15 cellular contexts compared by ENCODE assay signal in the genomic region with DNA sequence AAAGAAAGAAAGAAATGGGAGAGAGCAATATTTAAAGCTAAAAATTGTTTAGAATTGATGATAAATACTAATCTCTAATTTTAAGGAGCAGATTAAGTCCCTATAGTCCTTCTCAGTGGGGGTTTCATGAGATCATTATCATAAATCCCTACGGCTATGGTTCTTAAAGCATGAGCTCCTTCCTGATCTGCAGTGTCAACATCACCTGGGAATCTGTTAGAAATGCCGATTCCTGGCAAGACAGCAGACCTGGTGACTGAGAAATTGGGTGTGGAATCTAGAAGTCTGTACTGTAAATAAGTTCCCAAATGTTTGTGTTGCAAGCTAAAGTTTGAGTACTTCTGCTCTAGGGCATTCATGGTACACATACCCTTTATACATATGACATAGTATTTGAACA. TPM values are rescaled to one million over a fixed set of nuclear protein-coding genes. Genes with fewer than 3 reads are reported as not detected.
DNase-seq lines count a peak whose midpoint lies in the region; ATAC-seq and TF ChIP-seq lines count a peak whose summit lies in the region.
"Had no signal": no experiment of that assay in that cellular context is flagged by ENCODE, and none has a peak within 500 bp of the region (broad histone marks: within the 10 kb centered on the region; RNA-seq: fewer than 3 reads in every experiment).

No MANE protein-coding gene starts in this region.

- no peak for ATAC-seq in activated CD4-positive, alpha-beta T cell treated with anti-CD3 and anti-CD28 coated beads for 36 hours
- ATAC-seq in GM23338: no peak
- ATAC-seq in activated T-helper 17 cell treated with anti-CD3 and anti-CD28 coated beads, Interleukin-2, amount 50 U/mL, for 72 hours (replicated peaks): no peak
- ATAC-seq in stimulated activated effector memory CD8-positive, alpha-beta T cell treated with anti-CD3 and anti-CD28 coated beads, Interleukin-12 subunit alpha, Interleukin-12 subunit beta, amount 100 ng/mL, for 72 hours: no peak
- ATAC-seq: HCT116 had no signal

- H3K4ac ChIP-seq in mesendoderm (ENCODE audit: low read depth, low read length): no peak overlapping the region

- H3K56ac ChIP-seq in mesendoderm (ENCODE audit: low read length): no peak overlapping the region

- peak; percentile 32 for DNase-seq in activated CD4-positive, alpha-beta T cell treated with anti-CD3 and anti-CD28 coated beads, Interleukin-2, amount 10 ng/mL, durations not matched to agents 24 days and 14 days
- no peak for DNase-seq in activated CD4-positive, alpha-beta T cell treated with anti-CD3 and anti-CD28 coated beads for 36 hours
- DNase-seq in GM23338 (ENCODE audit: low spot score) (peak; percentile 6), mesendoderm (peak; percentile 83), BE2C (no peak)
- no peak for DNase-seq in stimulated activated effector memory CD8-positive, alpha-beta T cell treated with anti-CD3 and anti-CD28 coated beads, Interleukin-12 subunit alpha, Interleukin-12 subunit beta, amount 100 ng/mL, for 72 hours (ENCODE audit: low spot score in 2 of 2)
- DNase-seq: ACHN; Caco-2; CD4-positive, alpha-beta T cell; GOT3; H7; HFFc6 had no signal

- no peaks in the 10 kb centered on the region for H3F3A ChIP-seq in GM23338 (replicated peaks; ENCODE audit: low read depth)

- no peak overlapping the region for H3K23ac ChIP-seq in mesendoderm (ENCODE audit: low read length)

- H3K79me2 ChIP-seq in GM23338 (replicated peaks; ENCODE audit: insufficient read depth): peaks cover 59% of the 10 kb centered on the region
- no peaks in the 10 kb centered on the region for H3K79me2 ChIP-seq in mesendoderm (ENCODE audit: control insufficient read depth, insufficient read depth, low read length)

- H3K4me1 Mint-ChIP-seq in activated CD4-positive, alpha-beta T cell treated with anti-CD3 and anti-CD28 coated beads, Interleukin-2, amount 10 ng/mL, durations not matched to agents 24 days and 14 days: peaks cover 19% of the 10 kb centered on the region
- H3K4me1 Mint-ChIP-seq in activated CD4-positive, alpha-beta T cell treated with anti-CD3 and anti-CD28 coated beads for 36 hours: peaks cover 27% of the 10 kb centered on the region
- H3K4me1 Mint-ChIP-seq in GM23338: peaks cover 5% of the 10 kb centered on the region; the same call in 1 of the 3 replicates
- H3K4me1 Mint-ChIP-seq in activated T-helper 17 cell treated with anti-CD3 and anti-CD28 coated beads, Interleukin-2, amount 50 U/mL, for 72 hours: peaks cover 28% of the 10 kb centered on the region
- peaks cover 33% of the 10 kb centered on the region for H3K4me1 Mint-ChIP-seq in stimulated activated effector memory CD8-positive, alpha-beta T cell treated with anti-CD3 and anti-CD28 coated beads, Interleukin-12 subunit alpha, Interleukin-12 subunit beta, amount 100 ng/mL, for 72 hours

- H2AFZ ChIP-seq in GM23338: no peak overlapping the region

- H3K4me3 ChIP-seq in GM23338 (no peak overlapping the region), mesendoderm (ENCODE audit: low read length) (no peak overlapping the region), BE2C (ENCODE audit: low read depth, low read length) (no peak overlapping the region)

- no peak overlapping the region for H4K8ac ChIP-seq in mesendoderm (ENCODE audit: low read depth, low read length)

- WGBS in mesendoderm (ENCODE audit: extremely low coverage, insufficient coverage, low lambda C conversion rate): no CpG with 5 or more reads among the region's 2 CpGs

- no peak overlapping the region for H3K9ac ChIP-seq in mesendoderm (ENCODE audit: low read length)

- no peak overlapping the region for H3K18ac ChIP-seq in mesendoderm (ENCODE audit: low read length)

- H2BK120ac ChIP-seq in mesendoderm (ENCODE audit: low read depth, low read length): no peak overlapping the region

- H3K4me2 ChIP-seq in GM23338 (no peak overlapping the region), mesendoderm (ENCODE audit: low read length) (no peak overlapping the region)

- peaks cover 2% of the 10 kb centered on the region for H3K79me1 ChIP-seq in mesendoderm (ENCODE audit: low read length)

- no peak overlapping the region for H3K4me3 Mint-ChIP-seq in activated CD4-positive, alpha-beta T cell treated with anti-CD3 and anti-CD28 coated beads, Interleukin-2, amount 10 ng/mL, durations not matched to agents 24 days and 14 days
- no peak overlapping the region for H3K4me3 Mint-ChIP-seq in activated CD4-positive, alpha-beta T cell treated with anti-CD3 and anti-CD28 coated beads for 36 hours
- no peak overlapping the region for H3K4me3 Mint-ChIP-seq in GM23338
- H3K4me3 Mint-ChIP-seq in activated T-helper 17 cell treated with anti-CD3 and anti-CD28 coated beads, Interleukin-2, amount 50 U/mL, for 72 hours: no peak overlapping the region
- H3K4me3 Mint-ChIP-seq in stimulated activated effector memory CD8-positive, alpha-beta T cell treated with anti-CD3 and anti-CD28 coated beads, Interleukin-12 subunit alpha, Interleukin-12 subunit beta, amount 100 ng/mL, for 72 hours: no peak overlapping the region
- H3K4me3 Mint-ChIP-seq: CD4-positive, alpha-beta T cell; HFFc6 had no signal

- H3K4me1 ChIP-seq in GM23338 (ENCODE audit: insufficient read depth) (0 out of 2 replicates have a peak, but pooled peaks cover 7% of the 10 kb centered on the region), mesendoderm (ENCODE audit: control insufficient read depth, low read depth, low read length) (no peaks in the 10 kb centered on the region), BE2C (no peaks in the 10 kb centered on the region)
- H3K4me1 ChIP-seq: Caco-2 had no signal

- TF ChIP-seq CTCF in GM23338 (conservative IDR thresholded peaks at IDR 0.05; ENCODE audit: low read depth in 2 of 2) (no peak), BE2C (IDR thresholded peaks at IDR 0.05; ENCODE audit: low read depth, low read length) (no peak)

- H3K9me3 Mint-ChIP-seq in activated CD4-positive, alpha-beta T cell treated with anti-CD3 and anti-CD28 coated beads, Interleukin-2, amount 10 ng/mL, durations not matched to agents 24 days and 14 days: peaks cover 4% of the 10 kb centered on the region
- H3K9me3 Mint-ChIP-seq in activated CD4-positive, alpha-beta T cell treated with anti-CD3 and anti-CD28 coated beads for 36 hours (ENCODE audit: low read depth): no peaks in the 10 kb centered on the region
- H3K9me3 Mint-ChIP-seq in GM23338: no peaks in the 10 kb centered on the region
- H3K9me3 Mint-ChIP-seq in activated T-helper 17 cell treated with anti-CD3 and anti-CD28 coated beads, Interleukin-2, amount 50 U/mL, for 72 hours: no peaks in the 10 kb centered on the region
- H3K9me3 Mint-ChIP-seq in stimulated activated effector memory CD8-positive, alpha-beta T cell treated with anti-CD3 and anti-CD28 coated beads, Interleukin-12 subunit alpha, Interleukin-12 subunit beta, amount 100 ng/mL, for 72 hours: no peaks in the 10 kb centered on the region
- H3K9me3 Mint-ChIP-seq: CD4-positive, alpha-beta T cell; HFFc6 had no signal

- no peak overlapping the region for H3K27ac ChIP-seq in GM23338 (ENCODE audit: low read depth)
- H3K27ac ChIP-seq in mesendoderm (ENCODE audit: low read depth, low read length): no peak overlapping the region
- H3K27ac ChIP-seq: C4-2B had no signal

- H4K20me1 ChIP-seq in GM23338 (replicated peaks; ENCODE audit: insufficient read depth): peaks cover 13% of the 10 kb centered on the region; the same call in 1 of the 2 replicates

- H3K27me3 ChIP-seq in GM23338 (ENCODE audit: insufficient read depth) (no peaks in the 10 kb centered on the region), mesendoderm (ENCODE audit: insufficient read depth, low read length, poor library complexity) (no peaks in the 10 kb centered on the region), BE2C (no peaks in the 10 kb centered on the region)

- H3K27ac Mint-ChIP-seq in activated CD4-positive, alpha-beta T cell treated with anti-CD3 and anti-CD28 coated beads, Interleukin-2, amount 10 ng/mL, durations not matched to agents 24 days and 14 days: no peak overlapping the region
- no peak overlapping the region for H3K27ac Mint-ChIP-seq in activated CD4-positive, alpha-beta T cell treated with anti-CD3 and anti-CD28 coated beads for 36 hours
- no peak overlapping the region for H3K27ac Mint-ChIP-seq in GM23338
- H3K27ac Mint-ChIP-seq in activated T-helper 17 cell treated with anti-CD3 and anti-CD28 coated beads, Interleukin-2, amount 50 U/mL, for 72 hours: peak overlapping the region; percentile 22
- no peak overlapping the region for H3K27ac Mint-ChIP-seq in stimulated activated effector memory CD8-positive, alpha-beta T cell treated with anti-CD3 and anti-CD28 coated beads, Interleukin-12 subunit alpha, Interleukin-12 subunit beta, amount 100 ng/mL, for 72 hours
- H3K27ac Mint-ChIP-seq: CD4-positive, alpha-beta T cell; HFFc6 had no signal

- no peak overlapping the region for H4K5ac ChIP-seq in mesendoderm (ENCODE audit: low read length)

- no peak overlapping the region for H2AK5ac ChIP-seq in mesendoderm (ENCODE audit: low read length)

- CTCF ChIA-PET in activated CD4-positive, alpha-beta T cell treated with anti-CD3 and anti-CD28 coated beads for 36 hours (lab: Charles Lee): interaction anchor here (0.7 to 1.5 kb wide), 2 partner anchors 10 to 83 kb away, joined by 3 to 8 read pairs; no protein-coding TSS in a partner anchor

- POLR2A ChIA-PET in activated CD4-positive, alpha-beta T cell treated with anti-CD3 and anti-CD28 coated beads for 36 hours (lab: Charles Lee): no interaction called here

- H3K36me3 ChIP-seq in GM23338 (ENCODE audit: insufficient read depth) (no peaks in the 10 kb centered on the region), mesendoderm (ENCODE audit: control insufficient read depth, insufficient read depth, low read length) (no peaks in the 10 kb centered on the region), BE2C (no peaks in the 10 kb centered on the region; the same call in none of the 2 replicates)

- no peak overlapping the region for H2BK15ac ChIP-seq in mesendoderm (replicated peaks; ENCODE audit: low read depth)

- H2BK5ac ChIP-seq in mesendoderm (ENCODE audit: low read length): no peak overlapping the region

- no peaks in the 10 kb centered on the region for H3K27me3 Mint-ChIP-seq in activated CD4-positive, alpha-beta T cell treated with anti-CD3 and anti-CD28 coated beads, Interleukin-2, amount 10 ng/mL, durations not matched to agents 24 days and 14 days
- no peaks in the 10 kb centered on the region for H3K27me3 Mint-ChIP-seq in activated CD4-positive, alpha-beta T cell treated with anti-CD3 and anti-CD28 coated beads for 36 hours
- peaks cover 3% of the 10 kb centered on the region for H3K27me3 Mint-ChIP-seq in GM23338 (ENCODE audit: insufficient read depth, low read depth, poor library complexity)
- H3K27me3 Mint-ChIP-seq in activated T-helper 17 cell treated with anti-CD3 and anti-CD28 coated beads, Interleukin-2, amount 50 U/mL, for 72 hours: no peaks in the 10 kb centered on the region
- H3K27me3 Mint-ChIP-seq: CD4-positive, alpha-beta T cell had no signal

- no peaks in the 10 kb centered on the region for H3K9me3 ChIP-seq in BE2C
- H3K9me3 ChIP-seq: Caco-2 had no signal

- no peaks in the 10 kb centered on the region for H3K9me2 ChIP-seq in GM23338 (ENCODE audit: insufficient read depth)

- peaks cover 66% of the 10 kb centered on the region for H3K36me3 Mint-ChIP-seq in activated CD4-positive, alpha-beta T cell treated with anti-CD3 and anti-CD28 coated beads, Interleukin-2, amount 10 ng/mL, durations not matched to agents 24 days and 14 days (ENCODE audit: low read depth)
- H3K36me3 Mint-ChIP-seq in activated CD4-positive, alpha-beta T cell treated with anti-CD3 and anti-CD28 coated beads for 36 hours (ENCODE audit: low read depth): peaks cover 55% of the 10 kb centered on the region
- H3K36me3 Mint-ChIP-seq in GM23338 (ENCODE audit: low read depth): peaks cover 26% of the 10 kb centered on the region; the same call in 2 of the 3 replicates
- H3K36me3 Mint-ChIP-seq in activated T-helper 17 cell treated with anti-CD3 and anti-CD28 coated beads, Interleukin-2, amount 50 U/mL, for 72 hours (ENCODE audit: low read depth): peaks cover 83% of the 10 kb centered on the region
- peaks cover 67% of the 10 kb centered on the region for H3K36me3 Mint-ChIP-seq in stimulated activated effector memory CD8-positive, alpha-beta T cell treated with anti-CD3 and anti-CD28 coated beads, Interleukin-12 subunit alpha, Interleukin-12 subunit beta, amount 100 ng/mL, for 72 hours

- intact Hi-C loops in activated CD4-positive, alpha-beta T cell treated with anti-CD3 and anti-CD28 coated beads, Interleukin-2, amount 10 ng/mL, durations not matched to agents 24 days and 14 days (cut with micrococcal nuclease): no loop called here
- intact Hi-C loops in activated CD4-positive, alpha-beta T cell treated with anti-CD3 and anti-CD28 coated beads for 36 hours (cut with DNase I, micrococcal nuclease): no loop called here

RNA-seq across cellular contexts. Expression of gene HIKESHI, which starts 12.6 kb away (rescaled TPM):
- total RNA-seq in activated CD4-positive, alpha-beta T cell treated with anti-CD3 and anti-CD28 coated beads, Interleukin-2, amount 10 ng/mL, durations not matched to agents 24 days and 14 days: 54.0 and 62.4 TPM in 2 replicates
- total RNA-seq in activated CD4-positive, alpha-beta T cell treated with anti-CD3 and anti-CD28 coated beads for 36 hours: 10 to 100 TPM; 50.2 to 51.3 TPM
- 71.2 and 76.8 TPM in 2 replicates for total RNA-seq in GM23338 (2014; rRNA removed; shearing (Covaris generic))
- polyA plus RNA-seq in GM23338 (2016; fragmentation: Nextera tagmentation; extraction: Ambion mirVana): 162 and 170 TPM in 2 replicates
- 10 to 100 TPM; 36.2 to 48.1 TPM for total RNA-seq in activated T-helper 17 cell treated with anti-CD3 and anti-CD28 coated beads, Interleukin-2, amount 50 U/mL, for 72 hours
- polyA plus RNA-seq in mesendoderm (2013, experiment 1 of 2): 104 TPM
- 101 TPM for polyA plus RNA-seq in mesendoderm (2013, experiment 2 of 2)
- polyA plus RNA-seq in BE2C (2012; ENCODE audit: insufficient read depth, insufficient read length, low read depth): 45.5 TPM

Comparison
In these comparisons a context has a peak if more than half of its experiments do, and no peak if none do; other contexts are left out.
1. DNase-seq: peak in activated CD4-positive, alpha-beta T cell treated with anti-CD3 and anti-CD28 coated beads, Interleukin-2, amount 10 ng/mL, durations not matched to agents 24 days and 14 days (single experiment), GM23338 (single experiment) and mesendoderm (single experiment); none in activated CD4-positive, alpha-beta T cell treated with anti-CD3 and anti-CD28 coated beads for 36 hours (single experiment), BE2C (single experiment) and stimulated activated effector memory CD8-positive, alpha-beta T cell treated with anti-CD3 and anti-CD28 coated beads, Interleukin-12 subunit alpha, Interleukin-12 subunit beta, amount 100 ng/mL, for 72 hours (0 of 2).